8 cellular contexts compared by ENCODE assay signal in genomic region chr1:220218397-220219135, GRCh38. TPM values are rescaled to one million over a fixed set of nuclear protein-coding genes. Genes with fewer than 3 reads are reported as not detected.
DNase-seq lines count a peak whose midpoint lies in the region; ATAC-seq and TF ChIP-seq lines count a peak whose summit lies in the region.
"Not testable (repeated sequence)": the region's sequence is repeated elsewhere in the genome, so short reads cannot be mapped to it uniquely, and the experiment has no call there.

No MANE protein-coding gene starts in this region.

- H3K27ac ChIP-seq in HCT116 (ENCODE audit: low read depth, low read length); Peyer's patch; foreskin keratinocyte; transverse colon: not testable (repeated sequence)

- ATAC-seq in HCT116 (peak; percentile 82), foreskin keratinocyte (peak; percentile 91)

- H3K4me1 Mint-ChIP-seq in neural crest cell, result not testable (repeated sequence)

- POLR2A ChIA-PET in HCT116 (lab: Charles Lee), result interaction anchor here (1.0 kb wide), 1 partner anchor 54 kb away, joined by 4 read pairs; the partner anchor contains the start of gene RAB3GAP2

- not testable (repeated sequence) for H3K4me3 ChIP-seq in HCT116 (replicated peaks in 1 of 2; ENCODE audit: low read depth in 1 of 2, low read length in 2 of 2); Peyer's patch; transverse colon

- peak; percentile 58; the same call in 1 of the 2 replicates for TF ChIP-seq RAD21 in HCT116 (IDR thresholded peaks at IDR 0.05; ENCODE audit: low read depth)

- H3K9me3 ChIP-seq in HCT116 (ENCODE audit: control insufficient read depth in 1 of 2, insufficient read depth in 1 of 2, low read depth in 1 of 2, low read length in 2 of 2); Peyer's patch; transverse colon: not testable (repeated sequence)

- DNase-seq in G401 (ENCODE audit: low spot score) (peak; percentile 69), HCT116 (ENCODE audit: low read depth, low spot score) (peak; percentile 39), LoVo (ENCODE audit: low spot score) (peak; percentile 34), Peyer's patch (peak; percentile 54 to 83 (median 65)), activated gamma-delta T cell treated with Interleukin-2 at 50 U/mL for 16 hours (peak; percentile 15), foreskin keratinocyte (peak; percentile 25 to 40), neural crest cell (ENCODE audit: low read depth, low spot score) (peak; percentile 39), transverse colon (peak; percentile 55)

- H3K27me3 ChIP-seq in HCT116 (ENCODE audit: insufficient read depth, low read length); Peyer's patch; foreskin keratinocyte; transverse colon: not testable (repeated sequence)

- TF ChIP-seq CTCF in HCT116 (IDR thresholded peaks at IDR 0.05 in 2 of 3, conservative IDR thresholded peaks at IDR 0.05 in 1 of 3; ENCODE audit: borderline replicate concordance in 1 of 3, insufficient read depth in 1 of 3, low read depth in 2 of 3, low read length in 2 of 3) (peak; percentile 41 to 58 (median 45); a peak in 5 of 6 replicates), Peyer's patch (IDR thresholded peaks at IDR 0.05) (peak in 5 of 6 experiments; percentile 11 to 62 (median 57)), foreskin keratinocyte (conservative IDR thresholded peaks at IDR 0.05) (peak; percentile 71), neural crest cell (conservative IDR thresholded peaks at IDR 0.05) (peak; percentile 72), transverse colon (IDR thresholded peaks at IDR 0.05) (peak; percentile 40 to 49 (median 45))

- H2AFZ ChIP-seq in HCT116 (ENCODE audit: low read depth, low read length, poor library complexity, severe bottlenecking), result not testable (repeated sequence)

- not testable (repeated sequence) for H3K9me3 Mint-ChIP-seq in neural crest cell

- not testable (repeated sequence) for BruUV-seq in HCT116 (replicated peaks; lab: Mats Ljungman, UMichigan)

- H3K27ac Mint-ChIP-seq in neural crest cell (ENCODE audit: unreplicated experiment), result not testable (repeated sequence)

- RAD21 ChIA-PET in HCT116 (lab: Charles Lee; ENCODE audit: low non-redundant PET in 1 of 2, low total read pairs in 2 of 2, uncharacterized antibody in 2 of 2, unreplicated experiment in 2 of 2), result interaction anchor here in 1 of 2 experiments (0.9 kb wide), 1 partner anchor 63 kb away, joined by 5 read pairs; no protein-coding TSS in a partner anchor

- WGBS in transverse colon (ENCODE audit: low coverage in 1 of 2), 2 donors, result 49 to 52% methylated on average over 5 to 6 of the region's 6 CpGs

- not testable (repeated sequence) for H3K4me3 Mint-ChIP-seq in neural crest cell

- H3K36me3 ChIP-seq in HCT116 (ENCODE audit: control insufficient read depth in 1 of 2, insufficient read depth in 2 of 2, low read length in 2 of 2); Peyer's patch; transverse colon: not testable (repeated sequence)

- H3K79me2 ChIP-seq in HCT116 (ENCODE audit: insufficient read depth, low read length), result peaks cover 43% of the 10 kb centered on the region

- not testable (repeated sequence) for H3K9me2 ChIP-seq in HCT116 (ENCODE audit: insufficient read depth)

- H4K20me1 ChIP-seq in HCT116 (ENCODE audit: insufficient read depth), result not testable (repeated sequence)

- CTCF ChIA-PET in HCT116 (lab: Charles Lee), result interaction anchor here (0.7 to 3.6 kb wide), 17 partner anchors 10 to 558 kb away, joined by 3 to 19 read pairs (median 5); no protein-coding TSS in a partner anchor

- not testable (repeated sequence) for TF ChIP-seq EP300 in transverse colon (IDR thresholded peaks at IDR 0.05; ENCODE audit: low read depth)

- TF ChIP-seq POLR2A in HCT116 (IDR thresholded peaks at IDR 0.05; ENCODE audit: borderline replicate concordance, extremely low read depth, insufficient read depth, insufficient read length); Peyer's patch (IDR thresholded peaks at IDR 0.05); transverse colon (IDR thresholded peaks at IDR 0.05): not testable (repeated sequence)

- not testable (repeated sequence) for H3K4me1 ChIP-seq in HCT116 (ENCODE audit: control insufficient read depth in 1 of 2, insufficient read depth in 2 of 2, low read length in 2 of 2); Peyer's patch
- H3K4me1 ChIP-seq in foreskin keratinocyte (peaks cover 10% of the 10 kb centered on the region), transverse colon (peaks cover 0 to 22% (median 0%) of the 10 kb centered on the region in 4 donors)

- not testable (repeated sequence) for H3K27me3 Mint-ChIP-seq in neural crest cell (ENCODE audit: low read depth)

- H3K4me2 ChIP-seq in HCT116 (ENCODE audit: low read length), result not testable (repeated sequence)

- intact Hi-C loops in HCT116 (cut with micrococcal nuclease), result loop anchor here (2.0 kb wide), 1 partner anchor 558 kb away; no protein-coding TSS in a partner anchor
- intact Hi-C loops in transverse colon (cut with DNase I; ENCODE audit: low total_unique reads), result not testable (repeated sequence)

- not testable (repeated sequence) for H3K36me3 Mint-ChIP-seq in neural crest cell (ENCODE audit: low read depth)

- in situ Hi-C loops in G401 (cut with HindIII; ENCODE audit: low sequenced_read_pairs); transverse colon (cut with MboI; ENCODE audit: low pct_ligation_motif_present in 1 of 4, low pct_unique_long_range_greater_than_20kb in 1 of 4, low sequenced_read_pairs in 3 of 4): not testable (repeated sequence)

- H3K9ac ChIP-seq in HCT116 (ENCODE audit: low read length), result not testable (repeated sequence)

RNA-seq across cellular contexts. Expression of gene RAB3GAP2, which starts 53.7 kb away (rescaled TPM):
- 10.6 and 17.8 TPM in 2 replicates for total RNA-seq in G401 (2014; rRNA removed; shearing (Covaris generic))
- total RNA-seq in HCT116 (2021; ENCODE audit: unreplicated experiment), result 32.5 TPM
- polyA plus RNA-seq in HCT116 (2012), result 16.2 and 16.7 TPM in 2 replicates
- total RNA-seq in Peyer's patch, result 10 to 100 TPM; 23.6 to 33.8 (median 27.7) TPM
- total RNA-seq in foreskin keratinocyte, result 27.1 and 32.0 TPM in 2 replicates
- 6.3 and 7.5 TPM in 2 replicates for polyA plus RNA-seq in foreskin keratinocyte
- 36.4 and 44.1 TPM in 2 replicates for total RNA-seq in neural crest cell
- total RNA-seq in transverse colon, result 10 to 100 TPM; 17.6 to 28.1 (median 23.9) TPM

Comparison
In these comparisons a context has a peak if more than half of its experiments do, and no peak if none do; other contexts are left out.
1. DNase-seq: peak in every context shown above with its lines; median percentile 69 in G401; 65 in Peyer's patch; 55 in transverse colon; 39 in HCT116; 39 in neural crest cell; 34 in LoVo; 32 in foreskin keratinocyte; 15 in activated gamma-delta T cell treated with Interleukin-2 at 50 U/mL for 16 hours.